ENCODE assay signal across 1 cellular context in genomic region chr10:114698271-114699185, GRCh38.
TF ChIP-seq lines count a peak whose summit lies in the region.

No MANE protein-coding gene starts in this region.

TF ChIP-seq in IMR-90, 13 proteins besides CTCF, POLR2A, EP300 and RAD21 (continued from another document):
- no peak for TF ChIP-seq BHLHE40 (IDR thresholded peaks at IDR 0.05; ENCODE audit: low read depth, low read length)
- TF ChIP-seq ELK1 (IDR thresholded peaks at IDR 0.05; ENCODE audit: borderline replicate concordance, low read depth, low read length): no peak
- no peak for TF ChIP-seq CHD1 (IDR thresholded peaks at IDR 0.05; ENCODE audit: low read depth, low read length)
- TF ChIP-seq MAZ (IDR thresholded peaks at IDR 0.05; ENCODE audit: borderline replicate concordance, low read depth, low read length): no peak
- TF ChIP-seq FOS (IDR thresholded peaks at IDR 0.05; ENCODE audit: low read depth, low read length): no peak
- TF ChIP-seq RFX5 (IDR thresholded peaks at IDR 0.05; ENCODE audit: low read depth, low read length): no peak
- TF ChIP-seq NFE2L2 (IDR thresholded peaks at IDR 0.05; ENCODE audit: low read depth, low read length): no peak
- no peak for TF ChIP-seq SMC3 (IDR thresholded peaks at IDR 0.05; ENCODE audit: low read depth, low read length)
